Comparison of ENCODE assay signal across 9 cellular contexts in genomic region chr2:9951522-9952285, GRCh38. TPM values are rescaled to one million over a fixed set of nuclear protein-coding genes. Genes with fewer than 3 reads are reported as not detected.
DNase-seq lines count a peak whose midpoint lies in the region; ATAC-seq, FAIRE-seq and TF ChIP-seq lines count a peak whose summit lies in the region.
"Had no signal": no experiment of that assay in that cellular context is flagged by ENCODE, and none has a peak within 500 bp of the region (broad histone marks: within the 10 kb centered on the region; RNA-seq: fewer than 3 reads in every experiment).

TSS of gene GRHL1 (plus strand) at chr2:9951693. CDS start at chr2:9951834, 141 bp downstream.

- H3K4me1 ChIP-seq in esophagus (ENCODE audit: control insufficient read depth in 2 of 2, insufficient read depth in 2 of 2, low read length in 1 of 2) (peaks cover 0 to 3% of the 10 kb centered on the region in 2 donors), mucosa of rectum (ENCODE audit: control insufficient read depth in 2 of 2, insufficient read depth in 2 of 2, low read length in 2 of 2) (peaks cover 14 to 16% of the 10 kb centered on the region in 2 donors)

- H3K4me3 ChIP-seq in esophagus (ENCODE audit: low read depth in 1 of 2, low read length in 2 of 2): peak within 1 kb of the TSS; percentile 75 to 82
- H3K4me3 ChIP-seq in mucosa of rectum (ENCODE audit: low read length in 2 of 2): peak within 1 kb of the TSS; percentile 63 to 72

- H3K27me3 ChIP-seq in esophagus (ENCODE audit: control insufficient read depth in 1 of 2, insufficient read depth in 2 of 2, low read length in 2 of 2) (no peaks in the 10 kb centered on the region), mucosa of rectum (ENCODE audit: control insufficient read depth in 2 of 2, insufficient read depth in 2 of 2, low read length in 2 of 2) (peaks cover 25 to 28% of the 10 kb centered on the region in 2 donors)

- H3K27ac ChIP-seq in esophagus (ENCODE audit: low read depth in 2 of 2, low read length in 1 of 2): peak within 1 kb of the TSS; percentile 85 to 94
- peak within 1 kb of the TSS in 1 of 2 donors; percentile 9 for H3K27ac ChIP-seq in mucosa of rectum (ENCODE audit: low read depth in 2 of 2, low read length in 2 of 2)

- peak within 1 kb of the TSS; percentile 74 to 94 (median 90) for H3K4me3 Mint-ChIP-seq in IgD-negative memory B cell

- H3K27me3 Mint-ChIP-seq in IgD-negative memory B cell: peaks cover 36% of the 10 kb centered on the region

- peaks cover 0 to 15% (median 11%) of the 10 kb centered on the region in 3 donors for H3K4me1 Mint-ChIP-seq in IgD-negative memory B cell

- no peaks in the 10 kb centered on the region for H3K9me3 ChIP-seq in esophagus (ENCODE audit: control insufficient read depth in 2 of 2, insufficient read depth in 1 of 2, low read depth in 1 of 2, low read length in 1 of 2)
- H3K9me3 ChIP-seq in mucosa of rectum (ENCODE audit: control insufficient read depth in 2 of 2, low read length in 2 of 2): no peaks in the 10 kb centered on the region

- peaks cover 0 to 2% of the 10 kb centered on the region in 2 donors for H3K36me3 ChIP-seq in esophagus (ENCODE audit: control insufficient read depth in 2 of 2, insufficient read depth in 2 of 2, low read length in 1 of 2)
- no peaks in the 10 kb centered on the region for H3K36me3 ChIP-seq in mucosa of rectum (ENCODE audit: control insufficient read depth in 2 of 2, insufficient read depth in 2 of 2, low read length in 2 of 2)

- DNase-seq in D721Med (ENCODE audit: insufficient read length, low spot score) (peak; percentile 96), OCI-M2 (lab: John Stamatoyannopoulos, UW; ENCODE audit: unreplicated experiment) (peak; percentile 18)
- DNase-seq in activated T-cell treated with anti-CD3 and anti-CD28 coated beads, Interleukin-2, amount 50 U/mL, for 1 hour: peak; percentile 94
- peak; percentile 87 for DNase-seq in stimulated activated CD8-positive, alpha-beta memory T cell treated with anti-CD3 and anti-CD28 coated beads, Interleukin-4, amount 100 ng/mL, for 24 hours (ENCODE audit: low read depth)

- TF ChIP-seq CTCF in D721Med (IDR thresholded peaks at IDR 0.05; ENCODE audit: insufficient read depth, missing control alignments): no peak

- ATAC-seq in GM21717 (IDR thresholded peaks at IDR 0.05; ENCODE audit: unreplicated experiment): peak; percentile 94

- peak within 1 kb of the TSS in 1 of 2 donors; percentile 65 for H3K9ac ChIP-seq in mucosa of rectum (ENCODE audit: low read depth in 1 of 2, low read length in 2 of 2)

- WGBS in esophagus, 2 donors: 0 to 1% methylated on average over 62 to 111 of the region's 111 CpGs

- peak within 1 kb of the TSS; percentile 10 to 63 (median 27) for H3K27ac Mint-ChIP-seq in IgD-negative memory B cell

- H3K9me3 Mint-ChIP-seq in IgD-negative memory B cell: no peaks in the 10 kb centered on the region

- FAIRE-seq in D721Med (lab: Jason Lieb, UNC): no peak
- FAIRE-seq: islet of Langerhans had no signal

- H3K36me3 Mint-ChIP-seq in IgD-negative memory B cell: no peaks in the 10 kb centered on the region

RNA-seq across cellular contexts. Expression of gene GRHL1, which starts in this region (rescaled TPM):
- polyA plus RNA-seq in IgD-negative memory B cell (0.16 TPM), esophagus (10 to 100 TPM; 61.8 to 94.7 TPM)

Comparison
In these comparisons a context has a peak if more than half of its experiments do, and no peak if none do; other contexts are left out.
1. RNA of gene GRHL1 (polyA plus RNA-seq): 61.8 to 94.7 TPM in esophagus; 0.16 TPM in IgD-negative memory B cell (single experiment); every median in the first group is over 10 times any median in the second.
2. DNase-seq: peak in every context shown above with its lines; median percentile 96 in D721Med; 94 in activated T-cell treated with anti-CD3 and anti-CD28 coated beads, Interleukin-2, amount 50 U/mL, for 1 hour; 87 in stimulated activated CD8-positive, alpha-beta memory T cell treated with anti-CD3 and anti-CD28 coated beads, Interleukin-4, amount 100 ng/mL, for 24 hours; 18 in OCI-M2.